In genomic region chr13:80612804-80613203, GRCh38 we compare ENCODE assay signal across 14 cellular contexts.
A peak's percentile ranks its signal among the peaks of the same experiment; 100 is the strongest.
DNase-seq lines count a peak whose midpoint lies in the region; ATAC-seq and TF ChIP-seq lines count a peak whose summit lies in the region.
"Had no signal": no experiment of that assay in that cellular context is flagged by ENCODE, and none has a peak within 500 bp of the region (broad histone marks: within the 10 kb centered on the region; RNA-seq: fewer than 3 reads in every experiment).

No MANE protein-coding gene starts in this region.

- no peaks in the 10 kb centered on the region for H3K36me3 Mint-ChIP-seq in nephron (ENCODE audit: low read depth)
- H3K36me3 Mint-ChIP-seq: CD4-positive, CD25-positive, alpha-beta regulatory T cell had no signal

- H3K27me3 ChIP-seq in left ventricle myocardium inferior (ENCODE audit: low read depth) (no peaks in the 10 kb centered on the region), right atrium auricular region (no peaks in the 10 kb centered on the region)
- H3K27me3 ChIP-seq: BLaER1 treated with 17β-estradiol and CSF1 and Interleukin-3, amounts not matched to agents 10 nM and 100 nM had no signal

- no peak overlapping the region for H3K4me3 ChIP-seq in left ventricle myocardium inferior
- H3K4me3 ChIP-seq in right atrium auricular region = no peak overlapping the region
- H3K4me3 ChIP-seq in mucosa of descending colon = no peak overlapping the region
- H3K4me3 ChIP-seq: BLaER1 treated with 17β-estradiol and CSF1 and Interleukin-3, amounts not matched to agents 10 nM and 100 nM; GM12878 had no signal

- no peak overlapping the region for H3K4me3 Mint-ChIP-seq in nephron
- H3K4me3 Mint-ChIP-seq: CD4-positive, CD25-positive, alpha-beta regulatory T cell had no signal

- H3K27ac ChIP-seq in left ventricle myocardium inferior (replicated peaks) (peak overlapping the region; percentile 58), right atrium auricular region (no peak overlapping the region)
- H3K27ac ChIP-seq: BLaER1 treated with 17β-estradiol and CSF1 and Interleukin-3, amounts not matched to agents 10 nM and 100 nM had no signal

- H3K36me3 ChIP-seq in left ventricle myocardium inferior (no peaks in the 10 kb centered on the region), right atrium auricular region (no peaks in the 10 kb centered on the region), mucosa of descending colon (ENCODE audit: low read depth) (no peaks in the 10 kb centered on the region)
- H3K36me3 ChIP-seq: BLaER1 treated with 17β-estradiol and CSF1 and Interleukin-3, amounts not matched to agents 10 nM and 100 nM had no signal

- H3K4me1 ChIP-seq in left ventricle myocardium inferior (no peaks in the 10 kb centered on the region), right atrium auricular region (no peaks in the 10 kb centered on the region), mucosa of descending colon (ENCODE audit: low read depth) (no peaks in the 10 kb centered on the region)
- H3K4me1 ChIP-seq: BLaER1 treated with 17β-estradiol and CSF1 and Interleukin-3, amounts not matched to agents 10 nM and 100 nM had no signal

- no peaks in the 10 kb centered on the region for H3K9me3 Mint-ChIP-seq in nephron

- peaks cover 15% of the 10 kb centered on the region for H3K4me1 Mint-ChIP-seq in nephron

- no peaks in the 10 kb centered on the region for H3K9me3 ChIP-seq in left ventricle myocardium inferior (replicated peaks)
- no peaks in the 10 kb centered on the region for H3K9me3 ChIP-seq in right atrium auricular region
- H3K9me3 ChIP-seq in mucosa of descending colon = no peaks in the 10 kb centered on the region

- intact Hi-C loops in left ventricle myocardium inferior (cut with micrococcal nuclease) (no loop called here), mucosa of descending colon (cut with DNase I, micrococcal nuclease) (no loop called here)

- TF ChIP-seq CTCF in left ventricle myocardium inferior (IDR thresholded peaks at IDR 0.05; ENCODE audit: borderline replicate concordance) (no peak), right atrium auricular region (IDR thresholded peaks at IDR 0.05) (no peak), nephron (IDR thresholded peaks at IDR 0.05; ENCODE audit: unreplicated experiment in 3 of 3) (no peak), mucosa of descending colon (IDR thresholded peaks at IDR 0.05) (no peak)

- DNase-seq in left ventricle myocardium inferior (peak; percentile 16), right atrium auricular region (ENCODE audit: low spot score) (no peak), ecto neural progenitor cell (ENCODE audit: low spot score) (peak; percentile 56), mucosa of descending colon (no peak), activated T-cell treated with anti-CD3 and anti-CD28 coated beads for 4 hours (no peak), NCI-H524 (lab: John Stamatoyannopoulos, UW) (no peak)
- DNase-seq: ACHN; CD4-positive, CD25-positive, alpha-beta regulatory T cell had no signal

- H3K27ac Mint-ChIP-seq in nephron = peak overlapping the region in 2 of 3 experiments; percentile 6 to 28
- H3K27ac Mint-ChIP-seq: CD4-positive, CD25-positive, alpha-beta regulatory T cell had no signal

- ATAC-seq in mucosa of descending colon (no peak), GM21515 (IDR thresholded peaks at IDR 0.05; ENCODE audit: unreplicated experiment) (no peak)
- ATAC-seq: GM12878, HCT116, HepG2 had no signal

- H3K27me3 Mint-ChIP-seq in nephron (ENCODE audit: low read depth) = peaks cover 2% of the 10 kb centered on the region
- H3K27me3 Mint-ChIP-seq: CD4-positive, CD25-positive, alpha-beta regulatory T cell had no signal

Comparison
In these comparisons a context has a peak if more than half of its experiments do, and no peak if none do; other contexts are left out.
1. DNase-seq: peak in left ventricle myocardium inferior (single experiment) and ecto neural progenitor cell (single experiment); none in right atrium auricular region (single experiment), mucosa of descending colon (0 of 3), activated T-cell treated with anti-CD3 and anti-CD28 coated beads for 4 hours (single experiment) and NCI-H524 (0 of 2).